In the genomic region with DNA sequence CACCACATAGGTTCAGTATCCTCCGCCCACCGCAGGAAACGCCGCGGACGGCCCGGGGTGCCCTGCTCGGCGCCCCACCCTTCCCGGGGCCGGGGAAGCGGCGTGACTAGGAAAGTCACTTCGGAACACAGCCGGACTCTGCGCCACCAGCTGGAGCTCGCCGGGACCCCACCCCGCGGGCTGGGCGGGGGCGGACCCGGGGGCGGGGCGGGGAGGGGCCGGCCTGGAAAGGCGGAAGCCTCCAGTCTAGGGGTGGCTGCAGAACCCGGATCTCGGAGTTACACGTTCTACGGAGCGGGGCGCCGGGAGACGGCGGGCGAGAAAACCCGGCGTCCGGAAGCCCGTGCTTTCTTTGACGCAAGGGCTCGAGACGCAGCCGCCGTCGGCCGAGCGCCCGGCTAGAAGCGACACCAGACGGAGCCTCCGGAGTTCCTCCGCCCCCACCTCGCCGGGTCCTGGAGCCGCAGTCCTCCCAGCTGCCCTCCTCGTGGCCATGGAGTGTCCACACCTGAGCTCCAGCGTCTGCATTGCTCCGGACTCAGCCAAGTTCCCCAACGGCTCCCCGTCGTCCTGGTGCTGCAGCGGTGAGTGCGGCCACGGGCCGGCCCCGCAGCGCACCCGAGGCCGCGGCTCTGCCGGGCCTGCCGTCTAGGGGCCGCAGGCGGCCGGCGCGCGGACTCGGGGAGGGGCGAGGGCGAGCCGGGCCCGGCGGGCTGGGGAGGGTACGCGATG, we compare ENCODE assay signal across 8 cellular contexts. TPM values are rescaled to one million over a fixed set of nuclear protein-coding genes. Genes with fewer than 3 reads are reported as not detected.
DNase-seq lines count a peak whose midpoint lies in the region; ATAC-seq and TF ChIP-seq lines count a peak whose summit lies in the region.

A gene with protein sequence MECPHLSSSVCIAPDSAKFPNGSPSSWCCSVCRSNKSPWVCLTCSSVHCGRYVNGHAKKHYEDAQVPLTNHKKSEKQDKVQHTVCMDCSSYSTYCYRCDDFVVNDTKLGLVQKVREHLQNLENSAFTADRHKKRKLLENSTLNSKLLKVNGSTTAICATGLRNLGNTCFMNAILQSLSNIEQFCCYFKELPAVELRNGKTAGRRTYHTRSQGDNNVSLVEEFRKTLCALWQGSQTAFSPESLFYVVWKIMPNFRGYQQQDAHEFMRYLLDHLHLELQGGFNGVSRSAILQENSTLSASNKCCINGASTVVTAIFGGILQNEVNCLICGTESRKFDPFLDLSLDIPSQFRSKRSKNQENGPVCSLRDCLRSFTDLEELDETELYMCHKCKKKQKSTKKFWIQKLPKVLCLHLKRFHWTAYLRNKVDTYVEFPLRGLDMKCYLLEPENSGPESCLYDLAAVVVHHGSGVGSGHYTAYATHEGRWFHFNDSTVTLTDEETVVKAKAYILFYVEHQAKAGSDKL (plus strand): TSS at position 347 of the 732 bp plus-strand sequence. CDS start 147 bp downstream, at position 494.

- TF ChIP-seq CTCF in uterus (IDR thresholded peaks at IDR 0.05) = peak in 3 of 4 experiments; percentile 19 to 48 (median 44)

- H3K27me3 ChIP-seq in right cardiac atrium (ENCODE audit: control insufficient read depth, insufficient read depth) (no peaks in the 10 kb centered on the region), uterus (no peaks in the 10 kb centered on the region)

- H3K36me3 ChIP-seq in uterus = no peaks in the 10 kb centered on the region

- ATAC-seq in GM18498 (IDR thresholded peaks at IDR 0.05; ENCODE audit: unreplicated experiment) = peak; percentile 61
- ATAC-seq in HG02938 (IDR thresholded peaks at IDR 0.05; ENCODE audit: unreplicated experiment) = peak; percentile 43
- peak; percentile 94 to 95 for ATAC-seq in right cardiac atrium

- TF ChIP-seq POLR2A in uterus (IDR thresholded peaks at IDR 0.05) = peak; percentile 80 to 90

- intact Hi-C loops in T-helper 2 cell treated with Interferon-gamma antibody and Interleukin-4, amounts not matched to agents 100 ng/mL and 5 ng/mL, for 36 hours (cut with micrococcal nuclease) = loop anchor here (1.0 to 10.0 kb wide), 6 partner anchors 25 to 883 kb away; partner anchors contain the start of genes APH1B, SNX1 and TRIP4
- intact Hi-C loops in right cardiac atrium (cut with DNase I) (loop anchor here in 2 of 4 donors (5.0 to 10.0 kb wide), 2 partner anchors 90 to 93 kb away; partner anchors contain the start of gene FBXL22 (in 2 of the 2)), uterus (cut with DNase I; ENCODE audit: low total_unique reads) (loop anchor here (10.0 kb wide), 1 partner anchor 90 kb away; the partner anchor contains the start of gene FBXL22)

- H3K4me1 ChIP-seq in right cardiac atrium (ENCODE audit: control insufficient read depth, insufficient read depth, low read length) (peaks cover 6% of the 10 kb centered on the region), uterus (peaks cover 14 to 16% of the 10 kb centered on the region in 2 donors)

- H3K27ac ChIP-seq in right cardiac atrium (ENCODE audit: low read length) = peak within 1 kb of the TSS; percentile 98
- peak within 1 kb of the TSS; percentile 95 to 98 for H3K27ac ChIP-seq in uterus

- H3K4me3 ChIP-seq in right cardiac atrium (ENCODE audit: low read length) (peak within 1 kb of the TSS; percentile 83), uterus (peak within 1 kb of the TSS; percentile 79 to 84)

- DNase-seq in NCI-H1930 (lab: John Stamatoyannopoulos, UW) (peak; percentile 72 to 84), anterior cingulate cortex (lab: John Stamatoyannopoulos, UW) (peak; percentile 38 to 95 (median 90)), right cardiac atrium (peak; percentile 95 to 98 (median 98)), putamen (ENCODE audit: low spot score) (peak; percentile 92), uterus (peak; percentile 92 to 97)

- WGBS in right cardiac atrium = under 1% methylated on average over 88 of the region's 88 CpGs

- no peaks in the 10 kb centered on the region for H3K9me3 ChIP-seq in right cardiac atrium (ENCODE audit: control insufficient read depth, low read length)
- H3K9me3 ChIP-seq in uterus = no peaks in the 10 kb centered on the region

RNA-seq across cellular contexts. Expression of the gene that starts here (rescaled TPM):
- 58.0 and 58.1 TPM in 2 replicates for total RNA-seq in T-helper 2 cell treated with Interferon-gamma antibody and Interleukin-4, amounts not matched to agents 100 ng/mL and 5 ng/mL, for 36 hours
- 10 to 100 TPM; 17.6 to 26.0 (median 21.2) TPM for total RNA-seq in right cardiac atrium
- polyA plus RNA-seq in right cardiac atrium = 7.8 TPM
- 10 to 100 TPM; 26.5 to 96.3 (median 65.8) TPM for total RNA-seq in uterus

Comparison
In these comparisons a context has a peak if more than half of its experiments do, and no peak if none do; other contexts are left out.
1. Peak in every context shown above with its lines: DNase-seq, ATAC-seq, H3K4me3 ChIP-seq and H3K27ac ChIP-seq.
2. ATAC-seq: peak in every context shown above with its lines; median percentile 94 in right cardiac atrium; 61 in GM18498; 43 in HG02938.